Comparison of ENCODE assay signal across 9 cellular contexts in genomic region chr15:75720787-75721461, GRCh38. TPM values are rescaled to one million over a fixed set of nuclear protein-coding genes. Genes with fewer than 3 reads are reported as not detected.
DNase-seq lines count a peak whose midpoint lies in the region; TF ChIP-seq lines count a peak whose summit lies in the region.
"Had no signal": no experiment of that assay in that cellular context is flagged by ENCODE, and none has a peak within 500 bp of the region (broad histone marks: within the 10 kb centered on the region; RNA-seq: fewer than 3 reads in every experiment).

No MANE protein-coding gene starts in this region.

- intact Hi-C loops in left ventricle myocardium inferior (cut with micrococcal nuclease): no loop called here

- no peaks in the 10 kb centered on the region for H4K20me1 ChIP-seq in MM.1S (ENCODE audit: insufficient read depth, low read length)

- DNase-seq in activated CD4-positive, alpha-beta T cell treated with anti-CD3 and anti-CD28 coated beads, Interleukin-2, amount 10 ng/mL, durations not matched to agents 7 days and 5 days: peak; percentile 23
- DNase-seq in activated CD4-positive, alpha-beta T cell treated with anti-CD3 and anti-CD28 coated beads, Interleukin-2, amount 50 U/mL, for 1 hour: no peak
- peak; percentile 27 for DNase-seq in NCI-H146 treated with DMSO at 0.1 percent for 48 hours (lab: John Stamatoyannopoulos, UW; ENCODE audit: unreplicated experiment)
- DNase-seq in left ventricle myocardium inferior: no peak
- DNase-seq in stimulated activated CD4-positive, alpha-beta T cell treated with anti-CD3 and anti-CD28 coated beads, Interleukin-2, amount 100 ng/mL, for 48 hours: peak; percentile 30 to 46
- DNase-seq in MM.1S: no peak
- DNase-seq in activated gamma-delta T cell (lab: John Stamatoyannopoulos, UW): no peak

- no peaks in the 10 kb centered on the region for H3K27me3 ChIP-seq in left ventricle myocardium inferior (ENCODE audit: low read depth)
- H3K27me3 ChIP-seq in MM.1S (replicated peaks; ENCODE audit: insufficient read depth, low read length): no peaks in the 10 kb centered on the region

- H3K9ac ChIP-seq in MM.1S (ENCODE audit: low read length): no peak overlapping the region

- no peak overlapping the region for H3K4me2 ChIP-seq in MM.1S (ENCODE audit: low read depth, low read length)

- H3K79me2 ChIP-seq in MM.1S (ENCODE audit: low read length): no peaks in the 10 kb centered on the region

- POLR2A ChIA-PET in activated CD4-positive, alpha-beta T cell treated with anti-CD3 and anti-CD28 coated beads, Interleukin-2, amount 10 ng/mL, durations not matched to agents 7 days and 5 days (lab: Charles Lee): no interaction called here

- H3K9me3 ChIP-seq in left ventricle myocardium inferior (replicated peaks): no peaks in the 10 kb centered on the region
- no peaks in the 10 kb centered on the region for H3K9me3 ChIP-seq in MM.1S (replicated peaks; ENCODE audit: insufficient read depth, low read length)

- no peaks in the 10 kb centered on the region for H3F3A ChIP-seq in MM.1S (ENCODE audit: insufficient read depth, low read length)

- no peaks in the 10 kb centered on the region for H3K9me2 ChIP-seq in MM.1S (replicated peaks; ENCODE audit: insufficient read depth, low read length)

- no peaks in the 10 kb centered on the region for H3K36me3 Mint-ChIP-seq in activated CD4-positive, alpha-beta T cell treated with anti-CD3 and anti-CD28 coated beads, Interleukin-2, amount 10 ng/mL, durations not matched to agents 7 days and 5 days (ENCODE audit: low read depth)
- H3K36me3 Mint-ChIP-seq: CD8-positive, alpha-beta memory T cell had no signal

- H3K27ac Mint-ChIP-seq in activated CD4-positive, alpha-beta T cell treated with anti-CD3 and anti-CD28 coated beads, Interleukin-2, amount 10 ng/mL, durations not matched to agents 7 days and 5 days: no peak overlapping the region

- no peaks in the 10 kb centered on the region for H3K36me3 ChIP-seq in left ventricle myocardium inferior
- H3K36me3 ChIP-seq in MM.1S (replicated peaks; ENCODE audit: insufficient read depth, low read length): no peaks in the 10 kb centered on the region

- CTCF ChIA-PET in activated CD4-positive, alpha-beta T cell treated with anti-CD3 and anti-CD28 coated beads, Interleukin-2, amount 10 ng/mL, durations not matched to agents 7 days and 5 days (lab: Charles Lee): no interaction called here

- no peaks in the 10 kb centered on the region for H3K4me1 Mint-ChIP-seq in activated CD4-positive, alpha-beta T cell treated with anti-CD3 and anti-CD28 coated beads, Interleukin-2, amount 10 ng/mL, durations not matched to agents 7 days and 5 days

- H3K9me3 Mint-ChIP-seq in activated CD4-positive, alpha-beta T cell treated with anti-CD3 and anti-CD28 coated beads, Interleukin-2, amount 10 ng/mL, durations not matched to agents 7 days and 5 days: no peaks in the 10 kb centered on the region
- H3K9me3 Mint-ChIP-seq: CD8-positive, alpha-beta memory T cell had no signal

- TF ChIP-seq CTCF in VCaP (conservative IDR thresholded peaks at IDR 0.05) (peak; percentile 66), left ventricle myocardium inferior (IDR thresholded peaks at IDR 0.05; ENCODE audit: borderline replicate concordance) (peak; percentile 48), MM.1S (IDR thresholded peaks at IDR 0.05; ENCODE audit: low read length) (no peak)

- no peak overlapping the region for H2AFZ ChIP-seq in MM.1S (ENCODE audit: low read length)

- H3K4me3 ChIP-seq in left ventricle myocardium inferior: no peak overlapping the region
- no peak overlapping the region for H3K4me3 ChIP-seq in MM.1S (ENCODE audit: low read length)

- peaks cover 4% of the 10 kb centered on the region for H3K27me3 Mint-ChIP-seq in activated CD4-positive, alpha-beta T cell treated with anti-CD3 and anti-CD28 coated beads, Interleukin-2, amount 10 ng/mL, durations not matched to agents 7 days and 5 days

- H3K4me1 ChIP-seq in left ventricle myocardium inferior (peaks cover 27% of the 10 kb centered on the region), MM.1S (ENCODE audit: low read length) (peaks cover 8% of the 10 kb centered on the region)

- H3K4me3 Mint-ChIP-seq in activated CD4-positive, alpha-beta T cell treated with anti-CD3 and anti-CD28 coated beads, Interleukin-2, amount 10 ng/mL, durations not matched to agents 7 days and 5 days: no peak overlapping the region
- H3K4me3 Mint-ChIP-seq: CD8-positive, alpha-beta memory T cell had no signal

- no peak overlapping the region for H3K27ac ChIP-seq in VCaP
- no peak overlapping the region for H3K27ac ChIP-seq in left ventricle myocardium inferior (replicated peaks)
- no peak overlapping the region for H3K27ac ChIP-seq in MM.1S (ENCODE audit: low read length)

RNA-seq across cellular contexts. Expression of gene CSPG4, which starts 8.3 kb away (rescaled TPM):
- not detected for total RNA-seq in activated CD4-positive, alpha-beta T cell treated with anti-CD3 and anti-CD28 coated beads, Interleukin-2, amount 10 ng/mL, durations not matched to agents 7 days and 5 days
- 9.1 TPM for total RNA-seq in left ventricle myocardium inferior
- total RNA-seq: CD8-positive, alpha-beta memory T cell had no signal

Comparison
In these comparisons a context has a peak if more than half of its experiments do, and no peak if none do; other contexts are left out.
1. DNase-seq: peak in activated CD4-positive, alpha-beta T cell treated with anti-CD3 and anti-CD28 coated beads, Interleukin-2, amount 10 ng/mL, durations not matched to agents 7 days and 5 days (single experiment), NCI-H146 treated with DMSO at 0.1 percent for 48 hours (single experiment) and stimulated activated CD4-positive, alpha-beta T cell treated with anti-CD3 and anti-CD28 coated beads, Interleukin-2, amount 100 ng/mL, for 48 hours (2 of 2); none in activated CD4-positive, alpha-beta T cell treated with anti-CD3 and anti-CD28 coated beads, Interleukin-2, amount 50 U/mL, for 1 hour (single experiment), left ventricle myocardium inferior (single experiment), MM.1S (single experiment) and activated gamma-delta T cell (single experiment).
2. RNA of gene CSPG4, which starts 8.3 kb away (total RNA-seq): 9.1 TPM in left ventricle myocardium inferior (single experiment); not detected in activated CD4-positive, alpha-beta T cell treated with anti-CD3 and anti-CD28 coated beads, Interleukin-2, amount 10 ng/mL, durations not matched to agents 7 days and 5 days; every median in the first group is over 10 times any median in the second.